In the genomic region with DNA sequence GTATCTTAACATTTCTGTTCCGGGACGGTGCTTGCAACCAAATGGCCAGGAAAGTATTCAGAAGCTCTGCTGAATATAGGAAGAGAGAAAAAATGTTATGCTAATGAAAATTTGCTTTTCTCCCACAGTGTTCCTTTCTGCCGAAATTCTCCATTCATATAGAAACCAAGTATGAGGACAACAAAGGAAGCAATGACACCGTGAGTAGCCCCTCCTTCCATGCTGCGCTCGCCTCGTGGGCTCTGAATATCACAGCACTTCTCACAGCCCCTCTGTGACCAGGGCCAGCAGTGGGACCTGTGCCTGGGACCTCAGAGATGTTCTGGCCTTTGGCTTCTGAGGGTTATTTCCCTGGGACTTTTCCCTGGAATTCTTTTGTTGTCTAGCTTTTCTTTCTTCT, we compare ENCODE assay signal across 18 cellular contexts.
A peak's percentile ranks its signal among the peaks of the same experiment; 100 is the strongest.
DNase-seq lines count a peak whose midpoint lies in the region; ATAC-seq and TF ChIP-seq lines count a peak whose summit lies in the region.
"Had no signal": no experiment of that assay in that cellular context is flagged by ENCODE, and none has a peak within 500 bp of the region (broad histone marks: within the 10 kb centered on the region; RNA-seq: fewer than 3 reads in every experiment).

No MANE protein-coding gene starts in this region.

- no peak for ATAC-seq in CD8-positive, alpha-beta T cell
- ATAC-seq in GM21360 (IDR thresholded peaks at IDR 0.05; ENCODE audit: unreplicated experiment), result peak; percentile 32
- no peak for ATAC-seq in HG03521 (IDR thresholded peaks at IDR 0.05; ENCODE audit: unreplicated experiment)
- ATAC-seq: activated CD8-positive, alpha-beta T cell treated with anti-CD3 and anti-CD28 coated beads, Interleukin-2, amount 10 ng/mL, durations not matched to agents 7 days and 5 days; upper lobe of right lung had no signal

- POLR2A ChIA-PET in CD8-positive, alpha-beta T cell (lab: Charles Lee), result no interaction called here

- H3K4me3 Mint-ChIP-seq in CD8-positive, alpha-beta T cell, result no peak overlapping the region
- no peak overlapping the region for H3K4me3 Mint-ChIP-seq in chondrocyte (ENCODE audit: unreplicated experiment)
- H3K4me3 Mint-ChIP-seq: activated CD8-positive, alpha-beta T cell treated with anti-CD3 and anti-CD28 coated beads, Interleukin-2, amount 10 ng/mL, durations not matched to agents 7 days and 5 days had no signal

- H3K27me3 Mint-ChIP-seq in CD8-positive, alpha-beta T cell (ENCODE audit: low read depth), result no peaks in the 10 kb centered on the region
- H3K27me3 Mint-ChIP-seq in chondrocyte (ENCODE audit: low read depth), result peaks cover 2% of the 10 kb centered on the region

- H3K9ac ChIP-seq in HUES64 (ENCODE audit: low read depth, low read length), result no peak overlapping the region
- H3K9ac ChIP-seq in iPS-18a (ENCODE audit: low read length), result peak overlapping the region; percentile 31

- H3K27me3 ChIP-seq in CD8-positive, alpha-beta T cell (ENCODE audit: insufficient read depth, low read length), result no peaks in the 10 kb centered on the region
- no peaks in the 10 kb centered on the region for H3K27me3 ChIP-seq in HUES64 (ENCODE audit: insufficient read depth, low read length)
- H3K27me3 ChIP-seq in iPS-18a (ENCODE audit: control insufficient read depth, insufficient read depth, low read length), result no peaks in the 10 kb centered on the region
- H3K27me3 ChIP-seq: Peyer's patch, upper lobe of right lung had no signal

- H3K36me3 Mint-ChIP-seq in CD8-positive, alpha-beta T cell, result peaks cover 58% of the 10 kb centered on the region
- peaks cover 4% of the 10 kb centered on the region for H3K36me3 Mint-ChIP-seq in chondrocyte (ENCODE audit: low read depth)

- DNase-seq in CD8-positive, alpha-beta T cell, result no peak
- no peak for DNase-seq in chondrocyte (ENCODE audit: low spot score)
- DNase-seq in NCI-H1436 treated with DMSO at 0.1 percent for 48 hours (lab: John Stamatoyannopoulos, UW), result no peak
- no peak for DNase-seq in HuH-7.5 (ENCODE audit: low spot score)
- DNase-seq: activated CD8-positive, alpha-beta T cell treated with anti-CD3 and anti-CD28 coated beads, Interleukin-2, amount 10 ng/mL, durations not matched to agents 7 days and 5 days; cerebellar nuclear complex; IMR-90; mesendoderm; NCI-H446; Peyer's patch; posterior cingulate gyrus; stimulated activated CD4-positive, alpha-beta T cell treated with anti-CD3 and anti-CD28 coated beads, Interleukin-15, amount 100 ng/mL, for 24 hours; upper lobe of right lung had no signal

- no peak overlapping the region for H3K27ac ChIP-seq in CD8-positive, alpha-beta T cell (ENCODE audit: low read depth, low read length)
- peak overlapping the region; percentile 59 for H3K27ac ChIP-seq in HUES64 (ENCODE audit: low read depth, low read length)
- H3K27ac ChIP-seq in iPS-18a (ENCODE audit: low read length), result peak overlapping the region; percentile 51
- H3K27ac ChIP-seq: Peyer's patch, upper lobe of right lung had no signal

- H3K9me3 ChIP-seq in CD8-positive, alpha-beta T cell (ENCODE audit: low read length), result no peaks in the 10 kb centered on the region
- H3K9me3 ChIP-seq in HUES64 (ENCODE audit: insufficient read depth, low read depth, low read length) (no peaks in the 10 kb centered on the region), iPS-18a (ENCODE audit: control insufficient read depth, low read depth, low read length) (no peaks in the 10 kb centered on the region)
- H3K9me3 ChIP-seq: Peyer's patch, upper lobe of right lung had no signal

- no peaks in the 10 kb centered on the region for H3K9me3 Mint-ChIP-seq in CD8-positive, alpha-beta T cell
- no peaks in the 10 kb centered on the region for H3K9me3 Mint-ChIP-seq in chondrocyte (ENCODE audit: low read depth)
- H3K9me3 Mint-ChIP-seq: activated naive CD4-positive, alpha-beta T cell treated with anti-CD3 and anti-CD28 coated beads, Interleukin-2, amount 50 U/mL, for 72 hours had no signal

- intact Hi-C loops in CD8-positive, alpha-beta T cell (cut with DNase I, micrococcal nuclease), result no loop called here

- TF ChIP-seq CTCF in CD8-positive, alpha-beta T cell (IDR thresholded peaks at IDR 0.05), result no peak
- TF ChIP-seq CTCF in chondrocyte (IDR thresholded peaks at IDR 0.05), result no peak

- CTCF ChIA-PET in CD8-positive, alpha-beta T cell (lab: Charles Lee), result interaction anchor here (0.6 to 1.6 kb wide), 2 partner anchors 199 to 284 kb away, joined by 3 to 5 read pairs; no protein-coding TSS in a partner anchor

- H3K4me3 ChIP-seq in CD8-positive, alpha-beta T cell (ENCODE audit: low read depth, low read length), result no peak overlapping the region
- no peak overlapping the region for H3K4me3 ChIP-seq in HUES64 (ENCODE audit: low read length)
- peak overlapping the region; percentile 14 for H3K4me3 ChIP-seq in iPS-18a (ENCODE audit: low read length)
- H3K4me3 ChIP-seq: Peyer's patch, upper lobe of right lung had no signal

- H3K4me1 ChIP-seq in CD8-positive, alpha-beta T cell (ENCODE audit: insufficient read depth, low read length), result no peaks in the 10 kb centered on the region
- H3K4me1 ChIP-seq in HUES64 (ENCODE audit: insufficient read depth, low read length) (peaks cover 9% of the 10 kb centered on the region), iPS-18a (ENCODE audit: control insufficient read depth, low read depth, low read length) (peaks cover 10% of the 10 kb centered on the region)

- H3K4me1 Mint-ChIP-seq in CD8-positive, alpha-beta T cell (ENCODE audit: low read depth), result peaks cover 24% of the 10 kb centered on the region
- no peaks in the 10 kb centered on the region for H3K4me1 Mint-ChIP-seq in chondrocyte (ENCODE audit: low read depth)

- 76% methylated on average over 7 of the region's 7 CpGs for WGBS in HUES64

- H3K36me3 ChIP-seq in CD8-positive, alpha-beta T cell (ENCODE audit: insufficient read depth, low read length), result peaks cover 18% of the 10 kb centered on the region
- H3K36me3 ChIP-seq in HUES64 (ENCODE audit: insufficient read depth, low read length) (peaks cover 12% of the 10 kb centered on the region; the same call in 1 of the 2 replicates), iPS-18a (ENCODE audit: control insufficient read depth, low read depth, low read length) (no peaks in the 10 kb centered on the region)
- H3K36me3 ChIP-seq: Peyer's patch had no signal

- H3K27ac Mint-ChIP-seq in CD8-positive, alpha-beta T cell, result peak overlapping the region; percentile 13
- no peak overlapping the region for H3K27ac Mint-ChIP-seq in chondrocyte (ENCODE audit: unreplicated experiment)
- H3K27ac Mint-ChIP-seq: activated CD8-positive, alpha-beta T cell treated with anti-CD3 and anti-CD28 coated beads, Interleukin-2, amount 10 ng/mL, durations not matched to agents 7 days and 5 days had no signal
